ENCODE assay signal across 16 cellular contexts in the genomic region with DNA sequence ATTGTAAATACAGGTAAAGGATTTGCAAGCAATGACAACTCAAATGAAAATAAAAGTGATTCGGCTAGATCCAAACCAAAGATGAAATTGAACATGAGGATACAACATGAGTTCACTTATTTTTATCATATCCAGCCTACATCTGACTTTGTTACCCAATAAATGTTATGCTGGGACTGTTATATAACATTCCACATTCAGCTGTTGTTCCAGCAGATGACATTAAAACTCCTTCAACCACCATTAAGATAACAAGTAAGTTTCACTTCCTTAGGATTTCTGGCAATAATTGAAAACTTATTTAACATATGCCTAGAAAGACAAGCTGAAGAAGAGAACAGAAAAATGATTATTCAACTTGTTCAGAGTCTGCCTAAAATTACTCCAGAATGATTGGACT.
DNase-seq lines count a peak whose midpoint lies in the region; ATAC-seq and TF ChIP-seq lines count a peak whose summit lies in the region.
"Had no signal": no experiment of that assay in that cellular context is flagged by ENCODE, and none has a peak within 500 bp of the region (broad histone marks: within the 10 kb centered on the region; RNA-seq: fewer than 3 reads in every experiment).

No MANE protein-coding gene starts in this region.

- no peak for TF ChIP-seq CTCF in fibroblast of villous mesenchyme (IDR thresholded peaks at IDR 0.05; ENCODE audit: insufficient read depth, low read depth, low read length)
- no peak for TF ChIP-seq CTCF in smooth muscle cell (IDR thresholded peaks at IDR 0.05; ENCODE audit: borderline replicate concordance, insufficient read depth, poor library complexity, severe bottlenecking)

- no peaks in the 10 kb centered on the region for H3K79me2 ChIP-seq in Karpas-422 (ENCODE audit: low read length)
- no peaks in the 10 kb centered on the region for H3K79me2 ChIP-seq in smooth muscle cell (ENCODE audit: low read depth)

- peak overlapping the region; percentile 21 for H3K4me2 ChIP-seq in Karpas-422 (ENCODE audit: low read depth, low read length, poor library complexity, severe bottlenecking)
- H3K4me2 ChIP-seq in smooth muscle cell, result peak overlapping the region; percentile 60

- ATAC-seq in stimulated activated naive B cell treated with anti-CD40 and anti-IgM and Interleukin-4, amounts not matched to agents 10 μg/mL and 1 μg/mL and 100 μg/mL, for 72 hours (replicated peaks), result no peak

- peak overlapping the region; percentile 26; the same call in 1 of the 2 replicates for H2AFZ ChIP-seq in Karpas-422 (ENCODE audit: low read length)
- peak overlapping the region; percentile 43 for H2AFZ ChIP-seq in smooth muscle cell (ENCODE audit: low read depth)

- H3K9ac ChIP-seq in Karpas-422 (ENCODE audit: low read length), result no peak overlapping the region
- no peak overlapping the region for H3K9ac ChIP-seq in smooth muscle cell (ENCODE audit: low read depth)

- H3K27me3 ChIP-seq in Karpas-422 (ENCODE audit: low read length) (no peaks in the 10 kb centered on the region), smooth muscle cell (ENCODE audit: low read depth) (no peaks in the 10 kb centered on the region)
- H3K27me3 ChIP-seq: BE2C, SJSA1 had no signal

- peaks cover 30% of the 10 kb centered on the region for H3K4me1 ChIP-seq in Karpas-422 (ENCODE audit: low read length)
- peaks cover 10% of the 10 kb centered on the region for H3K4me1 ChIP-seq in smooth muscle cell (ENCODE audit: low read depth)
- H3K4me1 ChIP-seq: BE2C had no signal

- no peak overlapping the region for H3K27ac Mint-ChIP-seq in stimulated activated naive B cell treated with anti-CD40 and anti-IgM and Interleukin-4, amounts not matched to agents 10 μg/mL and 1 μg/mL and 100 μg/mL, for 72 hours
- H3K27ac Mint-ChIP-seq: CD4-positive, alpha-beta T cell had no signal

- H3K27me3 Mint-ChIP-seq in stimulated activated naive B cell treated with anti-CD40 and anti-IgM and Interleukin-4, amounts not matched to agents 10 μg/mL and 1 μg/mL and 100 μg/mL, for 72 hours, result no peaks in the 10 kb centered on the region
- H3K27me3 Mint-ChIP-seq: CD4-positive, alpha-beta T cell had no signal

- no peaks in the 10 kb centered on the region; the same call in 1 of the 2 replicates for H3K9me3 ChIP-seq in Karpas-422 (ENCODE audit: low read length)
- H3K9me3 ChIP-seq in smooth muscle cell (replicated peaks; ENCODE audit: low read depth), result no peaks in the 10 kb centered on the region
- H3K9me3 ChIP-seq: BE2C, SJSA1 had no signal

- peaks cover 7% of the 10 kb centered on the region in 2 donors for H3K9me3 Mint-ChIP-seq in stimulated activated naive B cell treated with anti-CD40 and anti-IgM and Interleukin-4, amounts not matched to agents 10 μg/mL and 1 μg/mL and 100 μg/mL, for 72 hours

- WGBS in smooth muscle cell (ENCODE audit: low lambda C conversion rate), result 94% methylated on average over 1 of the region's 1 CpG

- H4K20me1 ChIP-seq in Karpas-422 (ENCODE audit: insufficient read depth, low read depth, low read length) (no peaks in the 10 kb centered on the region), smooth muscle cell (ENCODE audit: low read depth) (no peaks in the 10 kb centered on the region)

- H3K9me2 ChIP-seq in Karpas-422 (replicated peaks; ENCODE audit: insufficient read depth, low read length), result no peaks in the 10 kb centered on the region

- no peaks in the 10 kb centered on the region for H3K36me3 ChIP-seq in Karpas-422 (ENCODE audit: insufficient read depth, low read length)
- no peaks in the 10 kb centered on the region for H3K36me3 ChIP-seq in smooth muscle cell (ENCODE audit: low read depth)
- H3K36me3 ChIP-seq: BE2C, SJSA1 had no signal

- no peaks in the 10 kb centered on the region for H3K36me3 Mint-ChIP-seq in stimulated activated naive B cell treated with anti-CD40 and anti-IgM and Interleukin-4, amounts not matched to agents 10 μg/mL and 1 μg/mL and 100 μg/mL, for 72 hours

- H3K4me3 ChIP-seq in Karpas-422 (ENCODE audit: low read length) (no peak overlapping the region), fibroblast of villous mesenchyme (ENCODE audit: low read depth, low read length) (no peak overlapping the region), smooth muscle cell (no peak overlapping the region)
- H3K4me3 ChIP-seq: SJSA1 had no signal

- H3K4me3 Mint-ChIP-seq in stimulated activated naive B cell treated with anti-CD40 and anti-IgM and Interleukin-4, amounts not matched to agents 10 μg/mL and 1 μg/mL and 100 μg/mL, for 72 hours, result no peak overlapping the region
- H3K4me3 Mint-ChIP-seq: CD4-positive, alpha-beta T cell had no signal

- H3K4me1 Mint-ChIP-seq in stimulated activated naive B cell treated with anti-CD40 and anti-IgM and Interleukin-4, amounts not matched to agents 10 μg/mL and 1 μg/mL and 100 μg/mL, for 72 hours, result no peaks in the 10 kb centered on the region

- no peak for DNase-seq in Karpas-422
- DNase-seq in RPMI8226, result peak; percentile 34
- DNase-seq in fibroblast of villous mesenchyme (ENCODE audit: low read depth), result peak; percentile 14
- no peak for DNase-seq in smooth muscle cell (lab: John Stamatoyannopoulos, UW; ENCODE audit: unreplicated experiment)
- DNase-seq in HK-2 (ENCODE audit: unreplicated experiment), result no peak
- DNase-seq in stimulated activated naive B cell treated with anti-CD40 and anti-IgM and Interleukin-4, amounts not matched to agents 10 μg/mL and 1 μg/mL and 100 μg/mL, for 72 hours, result no peak
- no peak for DNase-seq in activated effector memory CD4-positive, alpha-beta T cell treated with Interleukin-2 at 50 U/mL for 16 hours
- DNase-seq: BE2C; CD4-positive, alpha-beta T cell; MM.1S; NCI-H1436; NCI-H2029; NCI-H2171; NCI-H446 treated with DMSO at 0.1 percent for 48 hours; NCI-H748 treated with DMSO at 0.1 percent for 48 hours had no signal

- H3K27ac ChIP-seq in Karpas-422 (ENCODE audit: low read length) (peak overlapping the region; percentile 40), smooth muscle cell (ENCODE audit: low read depth) (peak overlapping the region; percentile 8)

- H3F3A ChIP-seq in smooth muscle cell (ENCODE audit: low read depth), result peaks cover 6% of the 10 kb centered on the region

Comparison
In these comparisons a context has a peak if more than half of its experiments do, and no peak if none do; other contexts are left out.
1. DNase-seq: peak in RPMI8226 (single experiment) and fibroblast of villous mesenchyme (single experiment); none in Karpas-422 (single experiment), smooth muscle cell (single experiment), HK-2 (single experiment), stimulated activated naive B cell treated with anti-CD40 and anti-IgM and Interleukin-4, amounts not matched to agents 10 μg/mL and 1 μg/mL and 100 μg/mL, for 72 hours (single experiment) and activated effector memory CD4-positive, alpha-beta T cell treated with Interleukin-2 at 50 U/mL for 16 hours (single experiment).